ENCODE assay signal across 36 cellular contexts in genomic region chr16:60720060-60720459, GRCh38.
DNase-seq lines count a peak whose midpoint lies in the region; ATAC-seq, FAIRE-seq and TF ChIP-seq lines count a peak whose summit lies in the region.
"Had no signal": no experiment of that assay in that cellular context is flagged by ENCODE, and none has a peak within 500 bp of the region (broad histone marks: within the 10 kb centered on the region; RNA-seq: fewer than 3 reads in every experiment).

No MANE protein-coding gene starts in this region.

- H2AFZ ChIP-seq in HepG2 (ENCODE audit: low read length) (no peak overlapping the region), IMR-90 (replicated peaks; ENCODE audit: low read length, poor library complexity) (no peak overlapping the region), K562 (ENCODE audit: low read depth, low read length) (no peak overlapping the region), GM23338 (no peak overlapping the region)

- WGBS in HepG2 (ENCODE audit: low lambda C conversion rate) = 27% methylated on average over 2 of the region's 2 CpGs
- 31% methylated on average over 2 of the region's 2 CpGs for WGBS in right lobe of liver (ENCODE audit: insufficient coverage, low coverage, low lambda C conversion rate, missing lambda C conversion rate)
- 19% methylated on average over 2 of the region's 2 CpGs for WGBS in A549 (ENCODE audit: missing lambda C conversion rate)
- WGBS in IMR-90 (ENCODE audit: extremely low coverage in 2 of 2, insufficient read length in 1 of 2), 2 experiments = no CpG with 5 or more reads among the region's 2 CpGs
- 0% methylated on average over 2 of the region's 2 CpGs for WGBS in K562 (ENCODE audit: insufficient coverage, low coverage, missing lambda C conversion rate)

- no peak overlapping the region for H3K27ac Mint-ChIP-seq in GM23338
- H3K27ac Mint-ChIP-seq: B cell; CD14-positive monocyte; CD4-positive, alpha-beta memory T cell; CD4-positive, alpha-beta T cell; CD8-positive, alpha-beta memory T cell; CD8-positive, alpha-beta T cell had no signal

- TF ChIP-seq POLR2A in HepG2 (IDR thresholded peaks at IDR 0.05; ENCODE audit: insufficient read depth in 1 of 2, low read depth in 2 of 2, low read length in 2 of 2) (no peak), right lobe of liver (IDR thresholded peaks at IDR 0.05) (no peak), A549 (IDR thresholded peaks at IDR 0.05; ENCODE audit: low read length) (no peak), IMR-90 (IDR thresholded peaks at IDR 0.05; ENCODE audit: low read depth, low read length) (no peak), K562 (conservative IDR thresholded peaks at IDR 0.05) (no peak)

- TF ChIP-seq CTCF in HepG2 (CRISPR knock-in tag; IDR thresholded peaks at IDR 0.05) (no peak), right lobe of liver (IDR thresholded peaks at IDR 0.05) (no peak), A549 (IDR thresholded peaks at IDR 0.05) (no peak), IMR-90 (conservative IDR thresholded peaks at IDR 0.05; ENCODE audit: low read depth, low read length) (no peak), K562 (IDR thresholded peaks at IDR 0.05 in 2 of 3, conservative IDR thresholded peaks at IDR 0.05 in 1 of 3; ENCODE audit: insufficient read depth in 2 of 3, low read depth in 1 of 3, low read length in 3 of 3) (no peak), GM23338 (conservative IDR thresholded peaks at IDR 0.05; ENCODE audit: low read depth in 2 of 2) (no peak), right atrium auricular region (IDR thresholded peaks at IDR 0.05) (no peak)

- H3K27ac ChIP-seq in HepG2 (ENCODE audit: extremely low read length, insufficient read depth, low read length) (no peak overlapping the region), right lobe of liver (no peak overlapping the region), A549 (no peak overlapping the region), IMR-90 (ENCODE audit: insufficient read depth, low read length) (no peak overlapping the region), K562 (ENCODE audit: extremely low read depth, low read depth, low read length) (no peak overlapping the region), GM23338 (ENCODE audit: low read depth) (no peak overlapping the region), right atrium auricular region (no peak overlapping the region)
- H3K27ac ChIP-seq: 22Rv1; BLaER1; BLaER1 treated with 17β-estradiol and CSF1 and Interleukin-3, amounts not matched to agents 10 nM and 100 nM; C4-2B had no signal

- H3K9me2 ChIP-seq in GM23338 (ENCODE audit: insufficient read depth) = no peaks in the 10 kb centered on the region

- no peak overlapping the region for H3K56ac ChIP-seq in IMR-90 (ENCODE audit: extremely low read depth, insufficient read depth, low read length)

- H4K5ac ChIP-seq in IMR-90 (ENCODE audit: low read depth, low read length) = no peak overlapping the region

- H3K4me1 ChIP-seq in HepG2 (ENCODE audit: insufficient read depth, low read length) (no peaks in the 10 kb centered on the region), right lobe of liver (no peaks in the 10 kb centered on the region), A549 (no peaks in the 10 kb centered on the region), IMR-90 (ENCODE audit: control insufficient read depth, insufficient read depth, low read length) (no peaks in the 10 kb centered on the region), K562 (replicated peaks in 1 of 2; ENCODE audit: control insufficient read depth in 2 of 2, insufficient read depth in 2 of 2, low read length in 2 of 2) (no peaks in the 10 kb centered on the region), GM23338 (ENCODE audit: insufficient read depth) (no peaks in the 10 kb centered on the region), right atrium auricular region (no peaks in the 10 kb centered on the region)
- H3K4me1 ChIP-seq: BE2C, BLaER1, Caco-2 had no signal

- H3K79me2 ChIP-seq in HepG2 (ENCODE audit: insufficient read depth, low read length) (no peaks in the 10 kb centered on the region), K562 (ENCODE audit: control insufficient read depth, insufficient read depth, low read length) (no peaks in the 10 kb centered on the region), GM23338 (replicated peaks; ENCODE audit: insufficient read depth) (no peaks in the 10 kb centered on the region)

- TF ChIP-seq RAD21 in HepG2 (CRISPR knock-in tag; IDR thresholded peaks at IDR 0.05) = no peak
- no peak for TF ChIP-seq RAD21 in A549 (conservative IDR thresholded peaks at IDR 0.05 in 1 of 2, IDR thresholded peaks at IDR 0.05 in 1 of 2)
- no peak for TF ChIP-seq RAD21 in IMR-90 (IDR thresholded peaks at IDR 0.05; ENCODE audit: low read length)
- no peak for TF ChIP-seq RAD21 in K562 (CRISPR knock-in tag; conservative IDR thresholded peaks at IDR 0.05 in 1 of 2, IDR thresholded peaks at IDR 0.05 in 1 of 2)

- H3K9ac ChIP-seq in HepG2 (ENCODE audit: insufficient read depth, low read depth, low read length) (no peak overlapping the region), IMR-90 (ENCODE audit: low read depth, low read length) (no peak overlapping the region), K562 (ENCODE audit: insufficient read depth in 1 of 2, low read depth in 2 of 2, low read length in 2 of 2) (no peak overlapping the region)
- H3K9ac ChIP-seq: BLaER1; BLaER1 treated with 17β-estradiol and CSF1 and Interleukin-3, amounts not matched to agents 10 nM and 100 nM had no signal

- H3K9me3 ChIP-seq in HepG2 (ENCODE audit: low read length) = peaks cover 88% of the 10 kb centered on the region
- no peaks in the 10 kb centered on the region for H3K9me3 ChIP-seq in right lobe of liver
- H3K9me3 ChIP-seq in A549 = peaks cover 13% of the 10 kb centered on the region; the same call in 2 of the 3 replicates
- H3K9me3 ChIP-seq in IMR-90 (ENCODE audit: control insufficient read depth, insufficient read depth, low read length) = 0 out of 2 replicates have a peak, but pooled peaks cover 2% of the 10 kb centered on the region
- no peaks in the 10 kb centered on the region for H3K9me3 ChIP-seq in K562 (replicated peaks; ENCODE audit: control insufficient read depth, insufficient read depth, low read depth, low read length)
- H3K9me3 ChIP-seq in right atrium auricular region = peaks cover 0 to 3% of the 10 kb centered on the region in 2 donors
- H3K9me3 ChIP-seq: BE2C, Caco-2 had no signal

- H2BK5ac ChIP-seq in IMR-90 (ENCODE audit: low read depth, low read length, poor library complexity, severe bottlenecking) = no peak overlapping the region

- DNase-seq in HepG2 (ENCODE audit: low spot score) (no peak), right lobe of liver (no peak), A549 (ENCODE audit: low read depth in 1 of 2, low spot score in 1 of 2) (no peak), IMR-90 (no peak), K562 (ENCODE audit: extremely low read depth in 1 of 4, low spot score in 3 of 4) (no peak), sciatic nerve (ENCODE audit: low spot score) (no peak), GM23338 (ENCODE audit: low spot score) (no peak), right atrium auricular region (ENCODE audit: low spot score) (no peak)
- DNase-seq: 8988T; ACHN; AML-193; BE2C; C1 segment of cervical spinal cord; Caco-2; Calu3; CD4-positive, alpha-beta memory T cell; CD4-positive, alpha-beta T cell; CD4-positive, CD25-positive, alpha-beta regulatory T cell; CD8-positive, alpha-beta memory T cell; CD8-positive, alpha-beta T cell; COR-L47; DMS 273 treated with DMSO at 0.1 percent for 48 hours; DMS153; DMS53; DMS79; DMS79 treated with DMSO at 0.1 percent for 48 hours; DND-41; EL had no signal

- CTCF ChIA-PET in HepG2 (lab: Yijun Ruan, JAX; ENCODE audit: low intra/inter-chr PET ratio, low total read pairs) = no interaction called here
- CTCF ChIA-PET in A549 (lab: Yijun Ruan, JAX) = no interaction called here
- CTCF ChIA-PET in IMR-90 (lab: Yijun Ruan, JAX) = no interaction called here
- CTCF ChIA-PET in K562 (lab: Yijun Ruan, JAX; ENCODE audit: low intra/inter-chr PET ratio) = no interaction called here

- no peak overlapping the region for H4K91ac ChIP-seq in IMR-90 (ENCODE audit: insufficient read depth, low read depth, low read length)

- H3K9me1 ChIP-seq in IMR-90 (ENCODE audit: insufficient read depth, low read length) (no peaks in the 10 kb centered on the region), K562 (ENCODE audit: control insufficient read depth, insufficient read depth, low read length) (no peaks in the 10 kb centered on the region)

- TF ChIP-seq EP300 in HepG2 (IDR thresholded peaks at IDR 0.05; ENCODE audit: low read depth in 2 of 2, low read length in 2 of 2) = no peak
- TF ChIP-seq EP300 in HepG2 (CRISPR knock-in tag; IDR thresholded peaks at IDR 0.05; ENCODE audit: borderline replicate concordance) = no peak
- no peak for TF ChIP-seq EP300 in A549 (IDR thresholded peaks at IDR 0.05)
- no peak for TF ChIP-seq EP300 in K562 (IDR thresholded peaks at IDR 0.05; ENCODE audit: low read length)

- H4K8ac ChIP-seq in IMR-90 (ENCODE audit: low read depth in 2 of 2, low read length in 2 of 2) = no peak overlapping the region

- no peak overlapping the region for H2BK15ac ChIP-seq in IMR-90 (ENCODE audit: low read depth, low read length)

- H2BK20ac ChIP-seq in IMR-90 (ENCODE audit: low read depth, low read length) = no peak overlapping the region

- H3K18ac ChIP-seq in IMR-90 (ENCODE audit: low read depth, low read length) = no peak overlapping the region

- H3K4me3 ChIP-seq in HepG2 (replicated peaks in 1 of 3; ENCODE audit: insufficient read depth in 1 of 3, low read depth in 2 of 3, low read length in 3 of 3) (no peak overlapping the region), right lobe of liver (no peak overlapping the region), A549 (no peak overlapping the region), IMR-90 (ENCODE audit: insufficient read depth, low read depth, low read length) (no peak overlapping the region), K562 (no peak overlapping the region), GM23338 (no peak overlapping the region), right atrium auricular region (no peak overlapping the region)
- H3K4me3 ChIP-seq: BLaER1; BLaER1 treated with 17β-estradiol and CSF1 and Interleukin-3, amounts not matched to agents 10 nM and 100 nM had no signal

- H3F3A ChIP-seq in GM23338 (replicated peaks; ENCODE audit: low read depth) = no peaks in the 10 kb centered on the region

- no peak overlapping the region for H2AK5ac ChIP-seq in IMR-90 (ENCODE audit: low read depth, low read length)

- H3K4ac ChIP-seq in IMR-90 (ENCODE audit: low read depth, low read length) = no peak overlapping the region

- no peaks in the 10 kb centered on the region for H3K27me3 Mint-ChIP-seq in GM23338 (ENCODE audit: insufficient read depth, low read depth, poor library complexity)
- H3K27me3 Mint-ChIP-seq: B cell; CD4-positive, alpha-beta memory T cell; CD4-positive, alpha-beta T cell; CD4-positive, CD25-positive, alpha-beta regulatory T cell; CD8-positive, alpha-beta memory T cell had no signal

- intact Hi-C loops in HepG2 (cut with micrococcal nuclease; ENCODE audit: unreplicated experiment) = no loop called here
- intact Hi-C loops in right lobe of liver (cut with DNase I) = no loop called here
- intact Hi-C loops in IMR-90 (cut with micrococcal nuclease) = no loop called here
- intact Hi-C loops in K562 (cut with micrococcal nuclease) = no loop called here
- intact Hi-C loops in sciatic nerve (cut with DNase I) = no loop called here

- no peak overlapping the region for H2AK9ac ChIP-seq in IMR-90 (replicated peaks; ENCODE audit: low read depth, low read length, poor library complexity)

- H3K4me2 ChIP-seq in HepG2 (ENCODE audit: low read depth, low read length) (no peak overlapping the region), A549 (no peak overlapping the region), IMR-90 (ENCODE audit: low read depth, low read length) (no peak overlapping the region), K562 (ENCODE audit: insufficient read depth, low read length) (no peak overlapping the region), GM23338 (no peak overlapping the region)
- H3K4me2 ChIP-seq: BLaER1; BLaER1 treated with 17β-estradiol and CSF1 and Interleukin-3, amounts not matched to agents 10 nM and 100 nM had no signal

- H3K23ac ChIP-seq in IMR-90 (ENCODE audit: low read depth, low read length) = no peak overlapping the region

- FAIRE-seq in HepG2 (lab: Jason Lieb, UNC) (no peak), A549 (lab: Jason Lieb, UNC) (no peak), K562 (lab: Jason Lieb, UNC) (no peak)
- FAIRE-seq: A204.1, D721Med had no signal

- no peak overlapping the region for H3K4me3 Mint-ChIP-seq in GM23338
- H3K4me3 Mint-ChIP-seq: B cell; CD14-positive monocyte; CD4-positive, alpha-beta memory T cell; CD4-positive, alpha-beta T cell; CD4-positive, CD25-positive, alpha-beta regulatory T cell; CD8-positive, alpha-beta memory T cell; CD8-positive, alpha-beta T cell had no signal

- no peaks in the 10 kb centered on the region for H3K4me1 Mint-ChIP-seq in GM23338
- H3K4me1 Mint-ChIP-seq: B cell; CD14-positive monocyte; CD4-positive, alpha-beta memory T cell; CD4-positive, CD25-positive, alpha-beta regulatory T cell; CD8-positive, alpha-beta memory T cell had no signal

- dilution Hi-C loops in IMR-90 (cut with HindIII; ENCODE audit: low sequenced_read_pairs, unreplicated experiment) = no loop called here

- in situ Hi-C loops in HepG2 (cut with HindIII; ENCODE audit: extremely low pct_ligation_motif_present, low pct_unique_long_range_greater_than_20kb) = no loop called here
- in situ Hi-C loops in IMR-90 (cut with MboI; ENCODE audit: low sequenced_read_pairs) = no loop called here
- in situ Hi-C loops in K562 (cut with MboI) = no loop called here

- peaks cover 13% of the 10 kb centered on the region; the same call in 2 of the 3 replicates for H3K9me3 Mint-ChIP-seq in GM23338

- no peak overlapping the region for H3K14ac ChIP-seq in IMR-90 (replicated peaks; ENCODE audit: low read depth, low read length)

- no peaks in the 10 kb centered on the region; a peak in 1 of 5 replicates for H3K27me3 ChIP-seq in HepG2 (ENCODE audit: control insufficient read depth in 1 of 2, insufficient read depth in 2 of 2, low read length in 2 of 2)
- H3K27me3 ChIP-seq in right lobe of liver = no peaks in the 10 kb centered on the region
- no peaks in the 10 kb centered on the region for H3K27me3 ChIP-seq in IMR-90 (ENCODE audit: control insufficient read depth, insufficient read depth, low read length)
- H3K27me3 ChIP-seq in K562 (ENCODE audit: control insufficient read depth in 2 of 2, insufficient read depth in 2 of 2, low read length in 2 of 2) = no peaks in the 10 kb centered on the region
- no peaks in the 10 kb centered on the region for H3K27me3 ChIP-seq in GM23338 (ENCODE audit: insufficient read depth)
- no peaks in the 10 kb centered on the region for H3K27me3 ChIP-seq in right atrium auricular region
- H3K27me3 ChIP-seq: BE2C; BLaER1; BLaER1 treated with 17β-estradiol and CSF1 and Interleukin-3, amounts not matched to agents 10 nM and 100 nM had no signal

- H4K20me1 ChIP-seq in HepG2 (ENCODE audit: insufficient read depth, low read length) = no peaks in the 10 kb centered on the region
- H4K20me1 ChIP-seq in IMR-90 (ENCODE audit: insufficient read depth, low read length) = no peaks in the 10 kb centered on the region
- no peaks in the 10 kb centered on the region for H4K20me1 ChIP-seq in K562 (replicated peaks; ENCODE audit: control insufficient read depth, insufficient read depth, low read length)
- no peaks in the 10 kb centered on the region for H4K20me1 ChIP-seq in GM23338 (replicated peaks; ENCODE audit: insufficient read depth)
- H4K20me1 ChIP-seq: BLaER1; BLaER1 treated with 17β-estradiol and CSF1 and Interleukin-3, amounts not matched to agents 10 nM and 100 nM had no signal

- ATAC-seq in HepG2 (no peak), right lobe of liver (no peak), A549 (no peak), IMR-90 (ENCODE audit: low read depth) (no peak), K562 (no peak), sciatic nerve (no peak), GM23338 (no peak)
- ATAC-seq: CD8-positive, alpha-beta T cell had no signal

- peaks cover 12% of the 10 kb centered on the region for H3K36me3 Mint-ChIP-seq in GM23338 (ENCODE audit: low read depth)
- H3K36me3 Mint-ChIP-seq: CD14-positive monocyte; CD4-positive, alpha-beta memory T cell; CD4-positive, CD25-positive, alpha-beta regulatory T cell; CD8-positive, alpha-beta memory T cell; CD8-positive, alpha-beta T cell had no signal

- POLR2A ChIA-PET in HepG2 (lab: Yijun Ruan, JAX) = no interaction called here
- POLR2A ChIA-PET in A549 (lab: Yijun Ruan, JAX) = no interaction called here
- POLR2A ChIA-PET in IMR-90 (lab: Charles Lee; ENCODE audit: unreplicated experiment) = no interaction called here
- POLR2A ChIA-PET in K562 (lab: Yijun Ruan, JAX) = no interaction called here

- BruUV-seq in HepG2 (replicated peaks; lab: Mats Ljungman, UMichigan) = no TSS peak
- no TSS peak for BruUV-seq in IMR-90 (replicated peaks; lab: Mats Ljungman, UMichigan)
- no TSS peak for BruUV-seq in K562 (replicated peaks; lab: Mats Ljungman, UMichigan)

- H3K36me3 ChIP-seq in HepG2 (replicated peaks in 1 of 2; ENCODE audit: control insufficient read depth in 1 of 2, insufficient read depth in 2 of 2, low read length in 2 of 2) = no peaks in the 10 kb centered on the region
- no peaks in the 10 kb centered on the region for H3K36me3 ChIP-seq in right lobe of liver
- H3K36me3 ChIP-seq in IMR-90 (ENCODE audit: control insufficient read depth, insufficient read depth, low read length) = no peaks in the 10 kb centered on the region
- H3K36me3 ChIP-seq in K562 (ENCODE audit: control insufficient read depth, insufficient read depth, low read length) = no peaks in the 10 kb centered on the region
- H3K36me3 ChIP-seq in GM23338 (ENCODE audit: insufficient read depth) = no peaks in the 10 kb centered on the region
- no peaks in the 10 kb centered on the region for H3K36me3 ChIP-seq in right atrium auricular region
- H3K36me3 ChIP-seq: BE2C; BLaER1; BLaER1 treated with 17β-estradiol and CSF1 and Interleukin-3, amounts not matched to agents 10 nM and 100 nM had no signal

- H2BK120ac ChIP-seq in IMR-90 (ENCODE audit: low read depth, low read length) = no peak overlapping the region

- no peaks in the 10 kb centered on the region for H3K79me1 ChIP-seq in IMR-90 (ENCODE audit: low read depth in 1 of 2, low read length in 2 of 2)

Comparison
In these comparisons a context has a peak if more than half of its experiments do, and no peak if none do; other contexts are left out.
1. Of the 241 proteins assayed by ChIP-seq in both HepG2 and K562: peak only in HepG2: MAFF and MAFK; only in K562: none; in both: none; in neither: 239.